In the genomic region with DNA sequence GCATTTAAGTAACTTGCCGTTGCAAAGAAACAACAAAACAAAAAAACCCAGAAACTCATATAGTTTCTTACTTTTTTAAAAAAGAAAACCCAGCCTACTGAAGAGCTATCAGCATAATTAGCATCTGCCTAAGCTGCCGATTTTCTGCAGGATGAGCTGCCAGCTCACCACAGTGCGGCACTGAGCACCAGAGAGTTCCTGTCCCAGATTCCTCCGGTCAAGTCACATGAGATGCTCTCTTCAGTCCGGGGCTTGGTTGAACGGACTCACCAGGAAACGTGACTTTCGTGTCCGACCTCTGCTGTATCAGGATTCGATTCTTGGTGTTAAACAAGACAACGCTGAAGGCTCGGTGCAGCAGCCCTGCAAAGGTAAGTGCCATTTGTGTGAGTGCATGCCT, we compare ENCODE assay signal across 1 cellular context.
TF ChIP-seq lines count a peak whose summit lies in the region.

No MANE protein-coding gene starts in this region.

TF ChIP-seq in HepG2, 621 proteins besides CTCF, POLR2A, EP300 and RAD21:
- TF ChIP-seq, protein P1, sequence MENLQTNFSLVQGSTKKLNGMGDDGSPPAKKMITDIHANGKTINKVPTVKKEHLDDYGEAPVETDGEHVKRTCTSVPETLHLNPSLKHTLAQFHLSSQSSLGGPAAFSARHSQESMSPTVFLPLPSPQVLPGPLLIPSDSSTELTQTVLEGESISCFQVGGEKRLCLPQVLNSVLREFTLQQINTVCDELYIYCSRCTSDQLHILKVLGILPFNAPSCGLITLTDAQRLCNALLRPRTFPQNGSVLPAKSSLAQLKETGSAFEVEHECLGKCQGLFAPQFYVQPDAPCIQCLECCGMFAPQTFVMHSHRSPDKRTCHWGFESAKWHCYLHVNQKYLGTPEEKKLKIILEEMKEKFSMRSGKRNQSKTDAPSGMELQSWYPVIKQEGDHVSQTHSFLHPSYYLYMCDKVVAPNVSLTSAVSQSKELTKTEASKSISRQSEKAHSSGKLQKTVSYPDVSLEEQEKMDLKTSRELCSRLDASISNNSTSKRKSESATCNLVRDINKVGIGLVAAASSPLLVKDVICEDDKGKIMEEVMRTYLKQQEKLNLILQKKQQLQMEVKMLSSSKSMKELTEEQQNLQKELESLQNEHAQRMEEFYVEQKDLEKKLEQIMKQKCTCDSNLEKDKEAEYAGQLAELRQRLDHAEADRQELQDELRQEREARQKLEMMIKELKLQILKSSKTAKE (CRISPR knock-in tag; IDR thresholded peaks at IDR 0.05; ENCODE audit: borderline replicate concordance), result no peak
- TF ChIP-seq ATM (IDR thresholded peaks at IDR 0.05; ENCODE audit: borderline replicate concordance), result no peak
- no peak for TF ChIP-seq KDM5A (IDR thresholded peaks at IDR 0.05; ENCODE audit: borderline replicate concordance, low read length)
